8 cellular contexts compared by ENCODE assay signal in the genomic region with DNA sequence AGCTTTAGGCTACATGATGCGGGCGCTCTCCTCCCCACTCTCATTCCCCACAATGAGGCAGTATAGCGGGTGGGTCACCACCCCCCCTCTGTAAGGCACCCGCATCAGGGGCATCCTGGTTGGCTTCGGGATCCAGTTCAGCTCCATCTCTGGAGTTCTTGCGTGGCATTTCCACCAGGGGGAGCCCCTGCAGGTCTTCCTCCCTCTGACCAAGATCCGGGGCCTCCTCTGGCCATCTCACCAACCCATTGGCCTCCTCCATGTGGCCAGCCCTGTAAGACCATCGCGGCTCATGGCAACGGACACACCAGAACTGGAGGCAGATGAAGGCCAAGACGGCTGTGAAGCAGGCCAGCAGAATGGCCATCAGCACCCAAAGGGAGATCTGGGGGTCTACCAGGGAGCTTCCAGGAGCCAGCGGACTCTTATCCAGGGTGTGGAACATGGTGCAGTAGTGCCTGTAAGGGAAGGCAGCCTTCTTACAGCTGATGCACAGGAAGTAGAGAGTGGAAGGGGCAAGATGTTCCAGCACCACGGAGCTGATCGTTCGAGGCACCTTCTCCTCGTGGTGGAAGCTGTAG.
DNase-seq lines count a peak whose midpoint lies in the region; ATAC-seq and TF ChIP-seq lines count a peak whose summit lies in the region.

No MANE protein-coding gene starts in this region.

- peak overlapping the region; percentile 35 for H3K27ac Mint-ChIP-seq in activated CD4-positive, alpha-beta T cell treated with anti-CD3 and anti-CD28 coated beads, Interleukin-2, amount 10 ng/mL, durations not matched to agents 24 days and 14 days

- peak; percentile 63 for TF ChIP-seq CTCF in fibroblast of mammary gland (conservative IDR thresholded peaks at IDR 0.05; ENCODE audit: control insufficient read depth, insufficient read depth, low read depth, low read length)
- peak in 8 of 11 experiments; percentile 18 to 65 (median 56) for TF ChIP-seq CTCF in spleen (IDR thresholded peaks at IDR 0.05 in 8 of 11, conservative IDR thresholded peaks at IDR 0.05 in 3 of 11)

- no peak overlapping the region for H3K4me3 Mint-ChIP-seq in activated CD4-positive, alpha-beta T cell treated with anti-CD3 and anti-CD28 coated beads, Interleukin-2, amount 10 ng/mL, durations not matched to agents 24 days and 14 days

- intact Hi-C loops in activated CD4-positive, alpha-beta T cell treated with anti-CD3 and anti-CD28 coated beads, Interleukin-2, amount 10 ng/mL, durations not matched to agents 24 days and 14 days (cut with micrococcal nuclease): loop anchor here (5.0 kb wide), 3 partner anchors 134 to 399 kb away; a partner anchor contains a TSS
- intact Hi-C loops in spleen (cut with DNase I; ENCODE audit: low total_unique reads): loop anchor here (10.0 kb wide), 2 partner anchors 132 to 372 kb away; no protein-coding TSS in a partner anchor

- no peaks in the 10 kb centered on the region for H3K4me1 ChIP-seq in spleen

- H3K4me3 ChIP-seq in fibroblast of mammary gland (ENCODE audit: control insufficient read depth, low read depth, low read length): no peak overlapping the region
- H3K4me3 ChIP-seq in spleen: no peak overlapping the region

- WGBS in spleen, 5 donors: 84 to 90% (median 86%) methylated on average over 15 to 16 of the region's 16 CpGs

- H3K9me3 ChIP-seq in spleen: no peaks in the 10 kb centered on the region

- no peaks in the 10 kb centered on the region for H3K9me3 Mint-ChIP-seq in activated CD4-positive, alpha-beta T cell treated with anti-CD3 and anti-CD28 coated beads, Interleukin-2, amount 10 ng/mL, durations not matched to agents 24 days and 14 days

- H3K36me3 Mint-ChIP-seq in activated CD4-positive, alpha-beta T cell treated with anti-CD3 and anti-CD28 coated beads, Interleukin-2, amount 10 ng/mL, durations not matched to agents 24 days and 14 days (ENCODE audit: low read depth): peaks cover 78% of the 10 kb centered on the region

- no peaks in the 10 kb centered on the region for H3K27me3 Mint-ChIP-seq in activated CD4-positive, alpha-beta T cell treated with anti-CD3 and anti-CD28 coated beads, Interleukin-2, amount 10 ng/mL, durations not matched to agents 24 days and 14 days

- H3K27ac ChIP-seq in spleen: no peak overlapping the region

- H3K27me3 ChIP-seq in spleen (replicated peaks in 1 of 7): no peaks in the 10 kb centered on the region

- ATAC-seq in HG02759 (IDR thresholded peaks at IDR 0.05; ENCODE audit: unreplicated experiment): peak; percentile 45

- H3K36me3 ChIP-seq in spleen: peaks cover 0 to 100% (median 62%) of the 10 kb centered on the region in 6 donors

- peaks cover 16% of the 10 kb centered on the region for H3K4me1 Mint-ChIP-seq in activated CD4-positive, alpha-beta T cell treated with anti-CD3 and anti-CD28 coated beads, Interleukin-2, amount 10 ng/mL, durations not matched to agents 24 days and 14 days

- TF ChIP-seq POLR2A in spleen (IDR thresholded peaks at IDR 0.05): no peak

- peak; percentile 8 for DNase-seq in COLO668 (lab: John Stamatoyannopoulos, UW; ENCODE audit: unreplicated experiment)
- DNase-seq in activated CD4-positive, alpha-beta T cell treated with anti-CD3 and anti-CD28 coated beads, Interleukin-2, amount 10 ng/mL, durations not matched to agents 24 days and 14 days: peak; percentile 77
- peak; percentile 44 for DNase-seq in fibroblast of mammary gland (ENCODE audit: low read depth)
- no peak for DNase-seq in spleen
- DNase-seq in NCI-H1092 (lab: John Stamatoyannopoulos, UW): no peak
- DNase-seq in NCI-H1105 (lab: John Stamatoyannopoulos, UW): no peak
- no peak for DNase-seq in NCI-H1048 (lab: John Stamatoyannopoulos, UW)

Comparison
In these comparisons a context has a peak if more than half of its experiments do, and no peak if none do; other contexts are left out.
1. DNase-seq: peak in COLO668 (single experiment), activated CD4-positive, alpha-beta T cell treated with anti-CD3 and anti-CD28 coated beads, Interleukin-2, amount 10 ng/mL, durations not matched to agents 24 days and 14 days (single experiment) and fibroblast of mammary gland (single experiment); none in spleen (single experiment), NCI-H1092 (single experiment), NCI-H1105 (single experiment) and NCI-H1048 (single experiment).